In the genomic region with DNA sequence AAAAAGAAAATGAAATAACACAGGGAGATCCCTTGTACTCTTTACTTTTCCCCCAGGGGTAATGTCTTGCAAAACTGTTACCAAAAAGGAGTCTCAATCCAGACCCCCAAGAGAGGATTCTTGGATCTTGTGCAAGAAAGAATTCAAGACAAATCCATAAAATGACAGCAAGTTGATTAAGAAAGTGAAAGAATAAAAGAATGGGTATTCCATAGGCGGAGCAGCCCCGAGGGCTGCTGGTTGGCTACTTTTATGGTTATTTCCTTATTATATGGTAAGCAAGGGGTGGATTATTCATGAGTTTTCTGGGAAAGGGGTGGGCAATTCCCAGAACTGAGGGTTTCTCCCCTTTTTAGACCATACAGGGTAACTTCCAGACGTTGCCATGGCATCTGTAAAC, we compare ENCODE assay signal across 21 cellular contexts.
"Had no signal": no experiment of that assay in that cellular context is flagged by ENCODE, and none has a peak within 500 bp of the region (broad histone marks: within the 10 kb centered on the region; RNA-seq: fewer than 3 reads in every experiment).

No MANE protein-coding gene starts in this region.

- H3K36me3 ChIP-seq: esophagus muscularis mucosa, gastrocnemius medialis, heart right ventricle, left lung, lower lobe of right lung had no signal

- H3K4me3 Mint-ChIP-seq: mesothelial cell of epicardium, naive B cell had no signal

- H3K27me3 ChIP-seq: dorsolateral prefrontal cortex, esophagus muscularis mucosa, gastrocnemius medialis, heart right ventricle, left lung had no signal

- H3K27ac Mint-ChIP-seq: mesothelial cell of epicardium, naive B cell had no signal

- H3K36me3 Mint-ChIP-seq: mesothelial cell of epicardium, naive B cell had no signal

- ATAC-seq: gastrocnemius medialis, heart right ventricle, left lung, left ventricle myocardium superior, lower lobe of right lung, mucosa of descending colon had no signal

- DNase-seq: dermis blood vessel endothelial cell; dorsolateral prefrontal cortex; effector CD4-positive, alpha-beta T cell; effector memory CD4-positive, alpha-beta T cell; foreskin fibroblast; foreskin melanocyte; gastrocnemius medialis; glutamatergic neuron; head of caudate nucleus; heart right ventricle; hippocampal formation; left cardiac atrium; left lung; left ventricle myocardium superior; lower lobe of right lung; mesenchymal stem cell; mucosa of descending colon; naive B cell had no signal

- H3K9me3 Mint-ChIP-seq: mesothelial cell of epicardium had no signal

- H3K9me3 ChIP-seq: esophagus muscularis mucosa, gastrocnemius medialis, heart right ventricle, left lung, lower lobe of right lung, mucosa of descending colon had no signal

- H3K4me1 ChIP-seq: esophagus muscularis mucosa, gastrocnemius medialis, heart right ventricle, left lung, lower lobe of right lung had no signal

- H3K4me1 Mint-ChIP-seq: mesothelial cell of epicardium, naive B cell had no signal

- H3K4me3 ChIP-seq: coronary artery, dorsolateral prefrontal cortex, esophagus muscularis mucosa, gastrocnemius medialis, heart right ventricle, left lung, lower lobe of right lung, mucosa of descending colon had no signal

- H3K27ac ChIP-seq: coronary artery, dorsolateral prefrontal cortex, esophagus muscularis mucosa, gastrocnemius medialis, heart right ventricle, left lung, lower lobe of right lung had no signal
